8 cellular contexts compared by ENCODE assay signal in genomic region chr19:40754611-40755247, GRCh38. TPM values are rescaled to one million over a fixed set of nuclear protein-coding genes. Genes with fewer than 3 reads are reported as not detected.
DNase-seq lines count a peak whose midpoint lies in the region; ATAC-seq and TF ChIP-seq lines count a peak whose summit lies in the region.

No MANE protein-coding gene starts in this region.

- peaks cover 48% of the 10 kb centered on the region for H3K4me1 ChIP-seq in CD8-positive, alpha-beta memory T cell (ENCODE audit: insufficient read depth, low read length)
- peaks cover 40% of the 10 kb centered on the region for H3K4me1 ChIP-seq in OCI-LY7 (ENCODE audit: insufficient read depth, low read length, poor library complexity, severe bottlenecking)
- H3K4me1 ChIP-seq in breast epithelium = peaks cover 0 to 11% of the 10 kb centered on the region in 2 donors

- peaks cover 84% of the 10 kb centered on the region for H3K79me2 ChIP-seq in OCI-LY7 (ENCODE audit: insufficient read depth, low read depth, low read length)

- CTCF ChIA-PET in CD8-positive, alpha-beta memory T cell (lab: Charles Lee) = interaction anchor here (0.6 to 6.3 kb wide), 7 partner anchors 23 to 65 kb away, joined by 3 to 23 read pairs (median 5); partner anchors contain the start of genes EGLN2 and RAB4B
- CTCF ChIA-PET in OCI-LY7 (lab: Charles Lee; ENCODE audit: unreplicated experiment) = interaction anchor here (1.2 kb wide), 1 partner anchor 53 kb away, joined by 4 read pairs; no protein-coding TSS in a partner anchor

- peak overlapping the region; percentile 64 for H3K27ac ChIP-seq in CD8-positive, alpha-beta memory T cell (ENCODE audit: low read depth, low read length)
- H3K27ac ChIP-seq in OCI-LY7 (ENCODE audit: low read depth, low read length, poor library complexity, severe bottlenecking) (peak overlapping the region; percentile 39), breast epithelium (peak overlapping the region; percentile 15 to 48)

- no peaks in the 10 kb centered on the region for H3K9me2 ChIP-seq in OCI-LY7 (ENCODE audit: insufficient read depth, low read length)

- peak overlapping the region; percentile 53 for H3K4me3 ChIP-seq in CD8-positive, alpha-beta memory T cell (ENCODE audit: low read length)
- H3K4me3 ChIP-seq in OCI-LY7 (ENCODE audit: low read depth, low read length, poor library complexity, severe bottlenecking) = peak overlapping the region; percentile 80
- H3K4me3 ChIP-seq in breast epithelium = peak overlapping the region in 1 of 3 donors; percentile 6

- TF ChIP-seq CTCF in OCI-LY7 (conservative IDR thresholded peaks at IDR 0.05; ENCODE audit: low read length) (no peak), breast epithelium (IDR thresholded peaks at IDR 0.05) (no peak), progenitor cell of endocrine pancreas (IDR thresholded peaks at IDR 0.05; ENCODE audit: unreplicated experiment) (no peak)

- POLR2A ChIA-PET in CD8-positive, alpha-beta memory T cell (lab: Charles Lee) = interaction anchor here (0.6 to 10.5 kb wide), 5 partner anchors 23 to 289 kb away, joined by 3 to 110 read pairs (median 7); partner anchors contain the start of genes BLVRB, EGLN2 and RAB4B
- POLR2A ChIA-PET in OCI-LY7 (lab: Charles Lee) = interaction anchor here (0.5 to 4.3 kb wide), 2 partner anchors 24 to 134 kb away, joined by 3 to 31 read pairs; partner anchors contain the start of gene RAB4B

- H3K9me3 ChIP-seq in CD8-positive, alpha-beta memory T cell (ENCODE audit: low read length) = no peaks in the 10 kb centered on the region
- H3K9me3 ChIP-seq in OCI-LY7 (ENCODE audit: low read length) = no peaks in the 10 kb centered on the region
- no peaks in the 10 kb centered on the region for H3K9me3 ChIP-seq in breast epithelium

- no peaks in the 10 kb centered on the region for H3K9me3 Mint-ChIP-seq in CD8-positive, alpha-beta memory T cell
- H3K9me3 Mint-ChIP-seq in progenitor cell of endocrine pancreas (ENCODE audit: low read depth) = no peaks in the 10 kb centered on the region

- peak overlapping the region; percentile 84 to 98 (median 88) for H3K4me3 Mint-ChIP-seq in CD8-positive, alpha-beta memory T cell
- peak overlapping the region; percentile 54 for H3K4me3 Mint-ChIP-seq in progenitor cell of endocrine pancreas (ENCODE audit: low read depth)

- H3K4me1 Mint-ChIP-seq in CD8-positive, alpha-beta memory T cell = peaks cover 56 to 67% (median 65%) of the 10 kb centered on the region in 3 donors
- H3K4me1 Mint-ChIP-seq in progenitor cell of endocrine pancreas (ENCODE audit: low read depth) = peaks cover 26% of the 10 kb centered on the region

- no peak overlapping the region for H2AFZ ChIP-seq in OCI-LY7 (ENCODE audit: low read length)

- intact Hi-C loops in OCI-LY7 (cut with micrococcal nuclease; ENCODE audit: unreplicated experiment) = loop anchor here (5.0 kb wide), 1 partner anchor 92 kb away; no protein-coding TSS in a partner anchor
- intact Hi-C loops in breast epithelium (cut with DNase I; ENCODE audit: low total_unique reads) = loop anchor here (5.0 kb wide), 1 partner anchor 92 kb away; no protein-coding TSS in a partner anchor

- H3K36me3 Mint-ChIP-seq in CD8-positive, alpha-beta memory T cell = peaks cover 4 to 66% (median 17%) of the 10 kb centered on the region in 3 donors
- peaks cover 19% of the 10 kb centered on the region for H3K36me3 Mint-ChIP-seq in progenitor cell of endocrine pancreas (ENCODE audit: insufficient read depth)

- H3K27me3 ChIP-seq in CD8-positive, alpha-beta memory T cell (ENCODE audit: insufficient read depth, low read length, poor library complexity, severe bottlenecking) = no peaks in the 10 kb centered on the region
- H3K27me3 ChIP-seq in breast epithelium = no peaks in the 10 kb centered on the region

- no TSS peak for BruUV-seq in OCI-LY7 (replicated peaks; lab: Mats Ljungman, UMichigan)

- peaks cover 19% of the 10 kb centered on the region for H3K36me3 ChIP-seq in CD8-positive, alpha-beta memory T cell (ENCODE audit: insufficient read depth, low read length)
- H3K36me3 ChIP-seq in OCI-LY7 (ENCODE audit: insufficient read depth, low read length) (peaks cover 79% of the 10 kb centered on the region), breast epithelium (peaks cover 8% of the 10 kb centered on the region)

- ATAC-seq in GM18498 (IDR thresholded peaks at IDR 0.05; ENCODE audit: unreplicated experiment) = no peak
- ATAC-seq in HG02973 (IDR thresholded peaks at IDR 0.05; ENCODE audit: unreplicated experiment) = no peak
- no peak for ATAC-seq in HG02571 (IDR thresholded peaks at IDR 0.05; ENCODE audit: unreplicated experiment)
- no peak for ATAC-seq in GM21367 (IDR thresholded peaks at IDR 0.05; ENCODE audit: unreplicated experiment)

- peak overlapping the region; percentile 98 for H3K4me2 ChIP-seq in OCI-LY7 (ENCODE audit: low read length)

- peak overlapping the region; percentile 91 to 99 (median 96) for H3K27ac Mint-ChIP-seq in CD8-positive, alpha-beta memory T cell
- peak overlapping the region; percentile 92 for H3K27ac Mint-ChIP-seq in progenitor cell of endocrine pancreas

- DNase-seq in CD8-positive, alpha-beta memory T cell = no peak
- DNase-seq in OCI-LY7 (ENCODE audit: low spot score) = no peak
- no peak for DNase-seq in breast epithelium (ENCODE audit: low spot score in 2 of 2)
- DNase-seq in progenitor cell of endocrine pancreas (ENCODE audit: low spot score, unreplicated experiment) = no peak

- no peak for TF ChIP-seq POLR2A in breast epithelium (IDR thresholded peaks at IDR 0.05)

- peaks cover 0 to 3% of the 10 kb centered on the region in 2 donors for H3K27me3 Mint-ChIP-seq in CD8-positive, alpha-beta memory T cell
- no peaks in the 10 kb centered on the region for H3K27me3 Mint-ChIP-seq in progenitor cell of endocrine pancreas

- H4K20me1 ChIP-seq in OCI-LY7 (ENCODE audit: insufficient read depth, low read length) = peaks cover 25% of the 10 kb centered on the region

RNA-seq across cellular contexts. Expression of gene SNRPA, which starts 3.7 kb away (rescaled TPM):
- 100 to 1,000 TPM; 202 TPM for total RNA-seq in CD8-positive, alpha-beta memory T cell
- 89.5 TPM for polyA plus RNA-seq in CD8-positive, alpha-beta memory T cell
- 315 and 328 TPM in 2 replicates for total RNA-seq in OCI-LY7 (2014; rRNA removed; shearing (Covaris generic))
- total RNA-seq in OCI-LY7 (2022) = 214 and 244 TPM in 2 replicates
- 10 to 100 TPM; 41.6 to 52.8 (median 52.1) TPM for total RNA-seq in breast epithelium
- 111 and 126 TPM in 2 replicates for total RNA-seq in progenitor cell of endocrine pancreas

RNA-seq across cellular contexts. Expression of gene ACTMAP, which starts 4.5 kb away (rescaled TPM):
- 10 to 100 TPM; 10.3 to 10.6 TPM for total RNA-seq in CD8-positive, alpha-beta memory T cell
- polyA plus RNA-seq in CD8-positive, alpha-beta memory T cell = 2.9 TPM
- total RNA-seq in OCI-LY7 (2014; rRNA removed; shearing (Covaris generic)) = 3.3 and 5.0 TPM in 2 replicates
- total RNA-seq in OCI-LY7 (2022) (52.1 and 54.8 TPM in 2 replicates), breast epithelium (1 to 10 TPM; 2.6 to 3.2 (median 2.9) TPM), progenitor cell of endocrine pancreas (21.1 and 22.5 TPM in 2 replicates)

RNA-seq across cellular contexts. Expression of gene MIA, which starts 20.6 kb away (rescaled TPM):
- total RNA-seq in CD8-positive, alpha-beta memory T cell = 1 to 10 TPM in 1 of 2 experiments, under 1 TPM in 1; 0.89 to 1.1 TPM
- polyA plus RNA-seq in CD8-positive, alpha-beta memory T cell = not detected
- total RNA-seq in OCI-LY7 (2014; rRNA removed; shearing (Covaris generic)) = not detected in 2 replicates
- total RNA-seq in OCI-LY7 (2022) (not detected in 2 replicates), breast epithelium (10 to 100 TPM in 1 of 3 donors, 1 to 10 TPM in 1, not detected in 1; 5.6 to 47.3 TPM), progenitor cell of endocrine pancreas (4.6 and 8.5 TPM in 2 replicates)

RNA-seq across cellular contexts. Expression of gene RAB4B, which starts 23.3 kb away (rescaled TPM):
- total RNA-seq in CD8-positive, alpha-beta memory T cell = 10 to 100 TPM; 24.2 to 27.2 TPM
- 95.2 TPM for polyA plus RNA-seq in CD8-positive, alpha-beta memory T cell
- total RNA-seq in OCI-LY7 (2014; rRNA removed; shearing (Covaris generic)) = 32.2 and 37.1 TPM in 2 replicates
- total RNA-seq in OCI-LY7 (2022) = 51.3 and 56.3 TPM in 2 replicates
- total RNA-seq in breast epithelium = 10 to 100 TPM; 21.6 to 28.2 (median 22.1) TPM
- 20.7 and 21.5 TPM in 2 replicates for total RNA-seq in progenitor cell of endocrine pancreas

RNA-seq across cellular contexts. Expression of gene ITPKC, which starts 37.8 kb away (rescaled TPM):
- 1 to 10 TPM; 5.5 to 5.7 TPM for total RNA-seq in CD8-positive, alpha-beta memory T cell
- polyA plus RNA-seq in CD8-positive, alpha-beta memory T cell = 8.9 TPM
- 4.0 and 6.5 TPM in 2 replicates for total RNA-seq in OCI-LY7 (2014; rRNA removed; shearing (Covaris generic))
- total RNA-seq in OCI-LY7 (2022) (5.2 and 5.5 TPM in 2 replicates), breast epithelium (10 to 100 TPM; 41.8 to 71.6 (median 55.1) TPM), progenitor cell of endocrine pancreas (20.1 and 20.7 TPM in 2 replicates)
